ENCODE assay signal across 1 cellular context in genomic region chr19:48681127-48681470, GRCh38.
TF ChIP-seq lines count a peak whose summit lies in the region.

No MANE protein-coding gene starts in this region.

TF ChIP-seq in H1, 55 proteins besides CTCF, POLR2A, EP300 and RAD21:
- TF ChIP-seq CREB1 (IDR thresholded peaks at IDR 0.05) (no peak), SUZ12 (IDR thresholded peaks at IDR 0.05; ENCODE audit: low read length) (no peak), CEBPB (IDR thresholded peaks at IDR 0.05; ENCODE audit: low read depth, low read length) (no peak), SIN3A (conservative IDR thresholded peaks at IDR 0.05 in 1 of 2, IDR thresholded peaks at IDR 0.05 in 1 of 2; ENCODE audit: low read depth in 1 of 2, low read length in 2 of 2) (no peak), SP2 (IDR thresholded peaks at IDR 0.05; ENCODE audit: low read length) (no peak), ATF2 (IDR thresholded peaks at IDR 0.05; ENCODE audit: low read length) (no peak), TAF1 (IDR thresholded peaks at IDR 0.05; ENCODE audit: low read depth, low read length) (no peak), YY1 (IDR thresholded peaks at IDR 0.05; ENCODE audit: low read depth, low read length) (no peak)
